35 cellular contexts compared by ENCODE assay signal in genomic region chr10:22171131-22171530, GRCh38. TPM values are rescaled to one million over a fixed set of nuclear protein-coding genes. Genes with fewer than 3 reads are reported as not detected.
"Had no signal": no experiment of that assay in that cellular context is flagged by ENCODE, and none has a peak within 500 bp of the region (broad histone marks: within the 10 kb centered on the region; RNA-seq: fewer than 3 reads in every experiment).

No MANE protein-coding gene starts in this region.

- H3K4me1 Mint-ChIP-seq: naive B cell had no signal

- H3K9me3 ChIP-seq: colonic mucosa, esophagus squamous epithelium, gastrocnemius medialis had no signal

- H3K27ac Mint-ChIP-seq: dendritic cell treated with granulocyte-macrophage colony-stimulating factor and Interleukin-4, amounts not matched to agents 40 ng/mL and 50 ng/mL, for 4 days; effector memory CD8-positive, alpha-beta T cell; endodermal cell; mesothelial cell of epicardium; naive B cell had no signal

- H3K4me3 Mint-ChIP-seq: dendritic cell treated with granulocyte-macrophage colony-stimulating factor and Interleukin-4, amounts not matched to agents 40 ng/mL and 50 ng/mL, for 4 days; effector memory CD8-positive, alpha-beta T cell; endodermal cell; mesothelial cell of epicardium; naive B cell had no signal

- H3K4me1 ChIP-seq: colonic mucosa, esophagus squamous epithelium, gastrocnemius medialis, heart right ventricle, left lung, lower lobe of right lung had no signal

- DNase-seq: colonic mucosa; cortex of kidney; effector CD8-positive, alpha-beta T cell; effector memory CD8-positive, alpha-beta T cell; endodermal cell; erythroblast; esophagus squamous epithelium; foreskin fibroblast; foreskin melanocyte; gastrocnemius medialis; glutamatergic neuron; head of caudate nucleus; heart right ventricle; hippocampal formation; left cardiac atrium; left lung; left ventricle myocardium superior; lower lobe of right lung; mesenchymal stem cell; mucosa of descending colon; naive B cell had no signal

- H3K4me3 ChIP-seq: colonic mucosa, esophagus squamous epithelium, gastrocnemius medialis, heart right ventricle, left lung, lower lobe of right lung, mucosa of descending colon had no signal

- FAIRE-seq: endometrium, islet of Langerhans, keratinocyte had no signal

- ATAC-seq: effector memory CD8-positive, alpha-beta T cell; esophagus mucosa; gastrocnemius medialis; heart right ventricle; left cardiac atrium; left lung; left ventricle myocardium superior; lower lobe of right lung; mucosa of descending colon had no signal

- H3K27me3 Mint-ChIP-seq: dendritic cell treated with granulocyte-macrophage colony-stimulating factor and Interleukin-4, amounts not matched to agents 40 ng/mL and 50 ng/mL, for 4 days had no signal

- H3K27ac ChIP-seq: colonic mucosa, epithelial cell of prostate, esophagus squamous epithelium, gastrocnemius medialis, heart right ventricle, left lung, lower lobe of right lung had no signal

- H3K27me3 ChIP-seq: colonic mucosa, gastrocnemius medialis had no signal

- H3K36me3 ChIP-seq: colonic mucosa, esophagus squamous epithelium, gastrocnemius medialis, heart right ventricle, left lung, lower lobe of right lung had no signal

- H3K36me3 Mint-ChIP-seq: mesothelial cell of epicardium had no signal

RNA-seq across cellular contexts. Expression of gene EBLN1, which starts 46.7 kb away (rescaled TPM):
- total RNA-seq: colonic mucosa, dermis microvascular lymphatic vessel endothelial cell, endodermal cell, esophagus mucosa, esophagus squamous epithelium, gastrocnemius medialis, glomerular endothelial cell, heart right ventricle, kidney epithelial cell, left cardiac atrium, left lung, left ventricle myocardium superior, lower leg skin, lower lobe of right lung, lung microvascular endothelial cell, mesenteric fat pad, mesothelial cell of epicardium, mucosa of descending colon, myocyte had no signal
- polyA plus RNA-seq: heart right ventricle, keratinocyte had no signal
